1 cellular context compared by ENCODE assay signal in genomic region chr14:65277580-65278270, GRCh38.
TF ChIP-seq lines count a peak whose summit lies in the region.

No MANE protein-coding gene starts in this region.

TF ChIP-seq in SK-N-SH, 30 proteins besides CTCF, POLR2A, EP300 and RAD21 (continued from another document):
- TF ChIP-seq FOXJ3 (CRISPR knock-in tag; IDR thresholded peaks at IDR 0.05), result no peak
- TF ChIP-seq RXRA (IDR thresholded peaks at IDR 0.05; ENCODE audit: borderline replicate concordance, low read depth), result no peak
